In genomic region chr19:34667349-34668076, GRCh38 we compare ENCODE assay signal across 8 cellular contexts. TPM values are rescaled to one million over a fixed set of nuclear protein-coding genes. Genes with fewer than 3 reads are reported as not detected.
DNase-seq lines count a peak whose midpoint lies in the region; ATAC-seq and TF ChIP-seq lines count a peak whose summit lies in the region.

No MANE protein-coding gene starts in this region.

- H3K4me3 Mint-ChIP-seq in natural killer cell treated with Interleukin-12 subunit alpha and Interleukin-12 subunit beta and Interleukin-15 and Interleukin-18, amount 100 ng/mL, for 72 hours = peak overlapping the region; percentile 42

- H3K4me3 ChIP-seq in GM08714 (ENCODE audit: low read length) (0 out of 2 replicates have a peak overlapping the region, but pooled peaks have one; percentile 20), choroid plexus epithelial cell (ENCODE audit: low read depth, low read length) (peak overlapping the region; percentile 39)

- H3K36me3 Mint-ChIP-seq in natural killer cell treated with Interleukin-12 subunit alpha and Interleukin-12 subunit beta and Interleukin-15 and Interleukin-18, amount 100 ng/mL, for 72 hours = no peaks in the 10 kb centered on the region

- H3K27ac Mint-ChIP-seq in natural killer cell treated with Interleukin-12 subunit alpha and Interleukin-12 subunit beta and Interleukin-15 and Interleukin-18, amount 100 ng/mL, for 72 hours = peak overlapping the region in 1 of 2 donors; percentile 92

- peaks cover 9 to 27% of the 10 kb centered on the region in 2 donors for H3K4me1 Mint-ChIP-seq in natural killer cell treated with Interleukin-12 subunit alpha and Interleukin-12 subunit beta and Interleukin-15 and Interleukin-18, amount 100 ng/mL, for 72 hours (ENCODE audit: low read depth in 2 of 2)

- no peaks in the 10 kb centered on the region for H3K9me3 Mint-ChIP-seq in natural killer cell treated with Interleukin-12 subunit alpha and Interleukin-12 subunit beta and Interleukin-15 and Interleukin-18, amount 100 ng/mL, for 72 hours

- TF ChIP-seq CTCF in choroid plexus epithelial cell (conservative IDR thresholded peaks at IDR 0.05; ENCODE audit: low read depth, low read length) = no peak

- peak in 1 of 2 donors; percentile 61 for ATAC-seq in natural killer cell treated with Interleukin-12 subunit alpha and Interleukin-12 subunit beta and Interleukin-15 and Interleukin-18, amount 100 ng/mL, for 72 hours
- ATAC-seq in GM19455 (IDR thresholded peaks at IDR 0.05; ENCODE audit: unreplicated experiment) = no peak

- peaks cover 2 to 4% of the 10 kb centered on the region in 2 donors for H3K27me3 Mint-ChIP-seq in natural killer cell treated with Interleukin-12 subunit alpha and Interleukin-12 subunit beta and Interleukin-15 and Interleukin-18, amount 100 ng/mL, for 72 hours

- DNase-seq in NCI-H2196 (lab: John Stamatoyannopoulos, UW; ENCODE audit: unreplicated experiment) = peak; percentile 47
- DNase-seq in choroid plexus epithelial cell (ENCODE audit: low read depth) = peak; percentile 47
- no peak for DNase-seq in natural killer cell treated with Interleukin-12 subunit alpha and Interleukin-12 subunit beta and Interleukin-15 and Interleukin-18, amount 100 ng/mL, for 72 hours (ENCODE audit: low spot score)
- no peak for DNase-seq in medulla oblongata (ENCODE audit: extremely low spot score)
- DNase-seq in SIG-M5 treated with dmso at 0.1 percent for 504 hours (lab: John Stamatoyannopoulos, UW; ENCODE audit: unreplicated experiment) = no peak
- DNase-seq in GOT3 (lab: John Stamatoyannopoulos, UW) = no peak

RNA-seq across cellular contexts. Expression of gene SCGB2B2, which starts 9.4 kb away (rescaled TPM):
- total RNA-seq in natural killer cell treated with Interleukin-12 subunit alpha and Interleukin-12 subunit beta and Interleukin-15 and Interleukin-18, amount 100 ng/mL, for 72 hours = under 1 TPM; 0.57 to 0.81 TPM

RNA-seq across cellular contexts. Expression of gene ZNF302, which starts 10.0 kb away (rescaled TPM):
- 10 to 100 TPM; 14.4 to 17.6 TPM for total RNA-seq in natural killer cell treated with Interleukin-12 subunit alpha and Interleukin-12 subunit beta and Interleukin-15 and Interleukin-18, amount 100 ng/mL, for 72 hours

Comparison
In these comparisons a context has a peak if more than half of its experiments do, and no peak if none do; other contexts are left out.
1. DNase-seq: peak in NCI-H2196 (single experiment) and choroid plexus epithelial cell (single experiment); none in natural killer cell treated with Interleukin-12 subunit alpha and Interleukin-12 subunit beta and Interleukin-15 and Interleukin-18, amount 100 ng/mL, for 72 hours (single experiment), medulla oblongata (single experiment), SIG-M5 treated with dmso at 0.1 percent for 504 hours (single experiment) and GOT3 (single experiment).